ENCODE assay signal across 17 cellular contexts in genomic region chr11:69655479-69656394, GRCh38. TPM values are rescaled to one million over a fixed set of nuclear protein-coding genes. Genes with fewer than 3 reads are reported as not detected.
DNase-seq lines count a peak whose midpoint lies in the region; ATAC-seq, FAIRE-seq and TF ChIP-seq lines count a peak whose summit lies in the region.
"Had no signal": no experiment of that assay in that cellular context is flagged by ENCODE, and none has a peak within 500 bp of the region (broad histone marks: within the 10 kb centered on the region; RNA-seq: fewer than 3 reads in every experiment).

No MANE protein-coding gene starts in this region.

- no peak for TF ChIP-seq RAD21 in A549 (conservative IDR thresholded peaks at IDR 0.05 in 1 of 2, IDR thresholded peaks at IDR 0.05 in 1 of 2)

- no peak overlapping the region for H3K14ac ChIP-seq in H9 (ENCODE audit: insufficient read depth, low read length)

- no peak overlapping the region for H4K8ac ChIP-seq in H9 (replicated peaks; ENCODE audit: insufficient read length, low read depth, low read length)

- no peaks in the 10 kb centered on the region for H3K79me1 ChIP-seq in H9 (ENCODE audit: insufficient read depth, low read depth, low read length, poor library complexity, severe bottlenecking)

- H3K27ac ChIP-seq in A549 (peak overlapping the region; percentile 87 to 90), H9 (ENCODE audit: insufficient read length, low read depth, low read length) (no peak overlapping the region), mesodermal cell (ENCODE audit: low read depth, low read length, severe bottlenecking) (peak overlapping the region; percentile 29)
- H3K27ac ChIP-seq: neutrophil, stomach had no signal

- H3K4me2 ChIP-seq in A549 (peak overlapping the region; percentile 84), H9 (ENCODE audit: insufficient read depth, insufficient read length, low read length) (no peak overlapping the region)
- H3K4me2 ChIP-seq: smooth muscle cell had no signal

- H3K79me2 ChIP-seq in H9 (ENCODE audit: insufficient read depth, low read length), result no peaks in the 10 kb centered on the region

- no peak overlapping the region for H4K5ac ChIP-seq in H9 (ENCODE audit: insufficient read length, low read depth, low read length)

- POLR2A ChIA-PET in A549 (lab: Yijun Ruan, JAX), result interaction anchor here (0.9 kb wide), 1 partner anchor 17 kb away, joined by 4 read pairs; no protein-coding TSS in a partner anchor

- TF ChIP-seq CTCF in A549 (IDR thresholded peaks at IDR 0.05) (no peak), H9 (conservative IDR thresholded peaks at IDR 0.05) (no peak)

- no peaks in the 10 kb centered on the region for H3K27me3 ChIP-seq in H9 (ENCODE audit: insufficient read depth, low read length)
- H3K27me3 ChIP-seq: stomach had no signal

- H3K27ac Mint-ChIP-seq in H9 (peak overlapping the region in 2 of 3 experiments; percentile 7 to 12; a peak in 2 of 7 replicates), T-helper 17 cell (no peak overlapping the region)
- H3K27ac Mint-ChIP-seq: activated T-helper 2 cell treated with anti-CD3 and anti-CD28 coated beads, Interferon-gamma antibody, Interleukin-2, Interleukin-4, amounts not matched to agents 10 μg/mL and 5 μg/mL and 100 μg/mL, durations not matched to agents 14 hours and 24 hours and 36 hours had no signal

- H4K20me1 ChIP-seq in H9 (ENCODE audit: control insufficient read depth, insufficient read depth, insufficient read length), result no peaks in the 10 kb centered on the region

- H3K4me3 ChIP-seq in A549, result no peak overlapping the region
- H3K4me3 ChIP-seq in mesodermal cell (ENCODE audit: extremely low read depth, insufficient read depth, low read length, poor library complexity, severe bottlenecking), result no peak overlapping the region
- H3K4me3 ChIP-seq: smooth muscle cell, stomach had no signal

- H3K23ac ChIP-seq in H9 (ENCODE audit: insufficient read length, low read depth, low read length), result no peak overlapping the region

- peaks cover 0 to 38% (median 37%) of the 10 kb centered on the region in 3 experiments; a peak in 6 of 7 replicates for H3K36me3 Mint-ChIP-seq in H9 (ENCODE audit: insufficient read depth in 1 of 3, low read depth in 3 of 3)
- no peaks in the 10 kb centered on the region for H3K36me3 Mint-ChIP-seq in T-helper 17 cell (ENCODE audit: low read depth)

- H3K9me3 ChIP-seq in A549, result no peaks in the 10 kb centered on the region
- H3K9me3 ChIP-seq in H9 (ENCODE audit: control insufficient read depth, low read depth, low read length), result no peaks in the 10 kb centered on the region
- no peaks in the 10 kb centered on the region for H3K9me3 ChIP-seq in T-helper 17 cell (ENCODE audit: control insufficient read depth, low read length, poor library complexity, severe bottlenecking)
- no peaks in the 10 kb centered on the region for H3K9me3 ChIP-seq in mesodermal cell (ENCODE audit: control insufficient read depth, low read length)
- H3K9me3 ChIP-seq: neutrophil, stomach had no signal

- ATAC-seq in A549, result peak; percentile 3 to 11
- no peak for ATAC-seq in T-helper 17 cell

- H2BK120ac ChIP-seq in H9 (ENCODE audit: low read depth, low read length, poor library complexity, severe bottlenecking), result no peak overlapping the region

- H3K4me3 Mint-ChIP-seq in H9 (no peak overlapping the region), T-helper 17 cell (peak overlapping the region; percentile 49)

- no peak for FAIRE-seq in A549 (lab: Jason Lieb, UNC)

- no peak overlapping the region for H2AK5ac ChIP-seq in H9 (ENCODE audit: insufficient read length, low read length)

- H4K91ac ChIP-seq in H9 (ENCODE audit: insufficient read length, low read depth, low read length), result no peak overlapping the region

- no peaks in the 10 kb centered on the region for H3K9me3 Mint-ChIP-seq in H9
- H3K9me3 Mint-ChIP-seq: activated T-helper 2 cell treated with anti-CD3 and anti-CD28 coated beads, Interferon-gamma antibody, Interleukin-2, Interleukin-4, amounts not matched to agents 10 μg/mL and 5 μg/mL and 100 μg/mL, durations not matched to agents 14 hours and 24 hours and 36 hours had no signal

- H3K4ac ChIP-seq in H9 (ENCODE audit: low read depth, low read length), result no peak overlapping the region

- no peak for TF ChIP-seq EP300 in A549 (IDR thresholded peaks at IDR 0.05)

- no peak overlapping the region for H3K18ac ChIP-seq in H9 (ENCODE audit: insufficient read length, low read depth, low read length)

- peaks cover 54% of the 10 kb centered on the region for H3K4me1 ChIP-seq in A549
- H3K4me1 ChIP-seq in H9 (ENCODE audit: insufficient read depth, low read length), result no peaks in the 10 kb centered on the region
- peaks cover 18% of the 10 kb centered on the region for H3K4me1 ChIP-seq in mesodermal cell (ENCODE audit: control insufficient read depth, insufficient read depth, low read length, poor library complexity, severe bottlenecking)

- no peaks in the 10 kb centered on the region for H3K23me2 ChIP-seq in H9 (ENCODE audit: insufficient read length, low read depth, low read length, poor library complexity, severe bottlenecking)

- H3K36me3 ChIP-seq in mesodermal cell (ENCODE audit: control insufficient read depth, insufficient read depth, low read length), result peaks cover 37% of the 10 kb centered on the region

- no peak overlapping the region for H2AFZ ChIP-seq in H9 (ENCODE audit: low read length)

- WGBS in A549 (ENCODE audit: missing lambda C conversion rate), result 90% methylated on average over 12 of the region's 18 CpGs
- no CpG with 5 or more reads among the region's 18 CpGs for WGBS in H9 (ENCODE audit: extremely low coverage, insufficient read length, low lambda C conversion rate)
- WGBS in mesodermal cell (ENCODE audit: insufficient coverage in 2 of 2), 2 experiments, result 94% methylated on average over 14 to 16 of the region's 18 CpGs

- H2BK12ac ChIP-seq in H9 (ENCODE audit: insufficient read length, low read depth, low read length), result no peak overlapping the region

- no peaks in the 10 kb centered on the region for H3K27me3 Mint-ChIP-seq in H9 (ENCODE audit: low read depth)
- no peaks in the 10 kb centered on the region for H3K27me3 Mint-ChIP-seq in T-helper 17 cell

- no peak overlapping the region for H2BK5ac ChIP-seq in H9 (ENCODE audit: insufficient read length, low read length)

- H3K56ac ChIP-seq in H9 (ENCODE audit: insufficient read length, low read depth, low read length), result no peak overlapping the region

- no peak overlapping the region for H2BK20ac ChIP-seq in H9 (ENCODE audit: low read depth, low read length, poor library complexity, severe bottlenecking)

- no peak for TF ChIP-seq POLR2A in A549 (IDR thresholded peaks at IDR 0.05; ENCODE audit: low read length)

- DNase-seq in A549 (ENCODE audit: low read depth in 1 of 2, low spot score in 1 of 2) (no peak), H9 (peak; percentile 39), T-helper 17 cell (no peak), NCI-H2171 treated with DMSO at 0.1 percent for 48 hours (lab: John Stamatoyannopoulos, UW) (no peak), SW 1271 (lab: John Stamatoyannopoulos, UW) (no peak), islet precursor cell (no peak), NCI-H526 treated with DMSO at 0.1 percent for 48 hours (lab: John Stamatoyannopoulos, UW) (no peak)
- DNase-seq: activated CD4-positive, alpha-beta T cell treated with anti-CD3 and anti-CD28 coated beads, Interleukin-2, amount 50 U/mL, for 48 hours; DMS 273 treated with DMSO at 0.1 percent for 48 hours; NCI-H1417 treated with DMSO at 0.1 percent for 48 hours; NCI-H510A; stomach had no signal

- H2BK15ac ChIP-seq in H9 (ENCODE audit: low read depth, low read length), result no peak overlapping the region

- H3K9ac ChIP-seq in H9 (ENCODE audit: extremely low read depth, insufficient read length, low read length), result no peak overlapping the region

- no peak overlapping the region for H3T11ph ChIP-seq in H9 (ENCODE audit: low read length)

- peaks cover 33 to 35% of the 10 kb centered on the region in 2 experiments for H3K4me1 Mint-ChIP-seq in H9
- peaks cover 5% of the 10 kb centered on the region for H3K4me1 Mint-ChIP-seq in T-helper 17 cell

- CTCF ChIA-PET in A549 (lab: Yijun Ruan, JAX), result interaction anchor here (0.6 to 10.9 kb wide), 8 partner anchors 12 to 567 kb away, joined by 3 to 149 read pairs (median 7); no protein-coding TSS in a partner anchor

TF ChIP-seq in A549, 52 proteins besides CTCF, POLR2A, EP300 and RAD21:
- no peak for TF ChIP-seq NFE2L2 (conservative IDR thresholded peaks at IDR 0.05; ENCODE audit: low read length)
- no peak for TF ChIP-seq MAFK (IDR thresholded peaks at IDR 0.05; ENCODE audit: partially characterized antibody)
- TF ChIP-seq EHMT2 (IDR thresholded peaks at IDR 0.05; ENCODE audit: low read depth), result no peak

RNA-seq across cellular contexts. Expression of gene CCND1, which starts 14.8 kb away (rescaled TPM):
- polyA plus RNA-seq in A549 (2011; rRNA removed) (106 and 136 TPM in 2 replicates), A549 (2017; fragmentation: RNase III; extraction: RNeasy Plus Mini Kit Qiagen cat#74134 plus additional on column Dnase treatment) (125 to 157 TPM (median 131 TPM) in 3 replicates)
- 219 and 249 TPM in 2 replicates for polyA plus RNA-seq in A549 (2012; cell fraction: cytosol; rRNA removed)
- 343 and 460 TPM in 2 replicates for polyA plus RNA-seq in A549 (2012; cell fraction: nucleus; rRNA removed)
- polyA minus RNA-seq in A549 (2011; rRNA and poly(A)+ RNA removed), result 276 and 347 TPM in 2 replicates
- total RNA-seq in H9 (2021) (372 and 399 TPM in 2 replicates), T-helper 17 cell (1 to 10 TPM; 1.1 to 3.9 TPM)
- 278 TPM for polyA plus RNA-seq in mesodermal cell (2013, experiment 1 of 2)
- 285 TPM for polyA plus RNA-seq in mesodermal cell (2013, experiment 2 of 2)

RNA-seq across cellular contexts. Expression of gene LTO1, which starts 19.4 kb away (rescaled TPM):
- polyA plus RNA-seq in A549 (2011; rRNA removed) (20.0 and 25.1 TPM in 2 replicates), A549 (2017; fragmentation: RNase III; extraction: RNeasy Plus Mini Kit Qiagen cat#74134 plus additional on column Dnase treatment) (27.0 to 30.3 TPM (median 29.7 TPM) in 3 replicates)
- 27.7 TPM in 2 replicates for polyA plus RNA-seq in A549 (2012; cell fraction: cytosol; rRNA removed)
- 31.5 and 54.7 TPM in 2 replicates for polyA plus RNA-seq in A549 (2012; cell fraction: nucleus; rRNA removed)
- 11.0 TPM in 2 replicates for polyA minus RNA-seq in A549 (2011; rRNA and poly(A)+ RNA removed)
- total RNA-seq in H9 (2021) (25.3 and 26.2 TPM in 2 replicates), T-helper 17 cell (10 to 100 TPM; 33.4 to 43.2 TPM)
- polyA plus RNA-seq in mesodermal cell (2013, experiment 1 of 2), result 12.1 TPM
- 13.3 TPM for polyA plus RNA-seq in mesodermal cell (2013, experiment 2 of 2)

RNA-seq across cellular contexts. Expression of gene FGF19, which starts 48.1 kb away (rescaled TPM):
- polyA plus RNA-seq in A549 (2011; rRNA removed) (0.28 and 0.31 TPM in 2 replicates), A549 (2017; fragmentation: RNase III; extraction: RNeasy Plus Mini Kit Qiagen cat#74134 plus additional on column Dnase treatment) (0.05 TPM in 1 of 3 replicates, not detected in the others)
- polyA plus RNA-seq in A549 (2012; cell fraction: cytosol; rRNA removed), result 0.07 and 0.12 TPM in 2 replicates
- 0.07 and 0.11 TPM in 2 replicates for polyA plus RNA-seq in A549 (2012; cell fraction: nucleus; rRNA removed)
- 0.24 TPM in 1 of 2 replicates, not detected in the other for polyA minus RNA-seq in A549 (2011; rRNA and poly(A)+ RNA removed)
- total RNA-seq in H9 (2021) (7.4 and 7.7 TPM in 2 replicates), T-helper 17 cell (not detected)
- 14.5 TPM for polyA plus RNA-seq in mesodermal cell (2013, experiment 1 of 2)
- 20.7 TPM for polyA plus RNA-seq in mesodermal cell (2013, experiment 2 of 2)
- total RNA-seq: activated T-helper 2 cell treated with anti-CD3 and anti-CD28 coated beads, Interferon-gamma antibody, Interleukin-2, Interleukin-4, amounts not matched to agents 10 μg/mL and 5 μg/mL and 100 μg/mL, durations not matched to agents 14 hours and 24 hours and 36 hours; liver; smooth muscle cell; stomach had no signal
- polyA plus RNA-seq: smooth muscle cell, stomach had no signal

Comparison
In these comparisons a context has a peak if more than half of its experiments do, and no peak if none do; other contexts are left out.
1. RNA of gene CCND1, which starts 14.8 kb away (total RNA-seq): 372 to 399 TPM in H9; 1.1 to 3.9 TPM in T-helper 17 cell; every median in the first group is over 10 times any median in the second.